Comparison of ENCODE assay signal across 8 cellular contexts in the genomic region with DNA sequence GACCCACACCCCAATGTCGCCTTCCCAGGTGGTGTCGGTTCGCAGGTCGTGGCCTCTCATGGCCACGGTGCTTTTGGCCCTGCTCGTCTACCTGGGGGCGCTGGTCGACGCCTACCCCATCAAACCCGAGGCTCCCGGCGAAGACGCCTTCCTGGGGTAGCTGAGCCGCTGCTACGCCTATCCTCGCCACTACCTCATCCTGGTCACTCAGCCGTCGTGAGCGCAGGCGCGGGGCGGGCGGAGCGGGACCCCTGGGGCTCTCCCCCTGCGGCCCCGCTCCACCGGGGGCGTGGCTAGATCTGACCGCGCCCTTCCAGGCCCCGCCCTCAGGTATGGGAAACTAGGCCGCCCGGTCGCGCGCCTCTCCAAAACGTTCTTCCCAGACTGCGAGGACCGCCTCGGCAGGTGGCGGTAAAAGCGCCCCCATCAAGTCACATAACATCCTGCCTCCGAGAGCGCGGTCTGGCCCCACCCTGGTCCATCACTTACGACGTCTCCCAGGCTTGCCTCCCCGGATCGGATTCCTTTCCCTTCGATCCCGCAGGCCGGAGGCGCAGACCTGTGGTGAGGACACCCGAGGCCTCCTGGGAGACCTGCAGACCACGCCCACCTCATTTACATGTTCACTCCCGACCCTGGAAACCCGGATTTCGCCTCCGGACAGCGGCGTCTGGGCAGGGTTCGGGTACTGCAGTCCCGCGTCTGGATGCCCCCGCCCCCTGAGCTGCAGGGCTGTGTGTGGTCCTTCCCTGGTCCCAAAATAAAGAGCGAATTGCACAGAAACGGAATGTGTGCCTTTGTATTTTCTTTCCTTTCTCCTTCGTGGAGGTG.
DNase-seq lines count a peak whose midpoint lies in the region; ATAC-seq and TF ChIP-seq lines count a peak whose summit lies in the region.

No MANE protein-coding gene starts in this region.

- H3K4me3 ChIP-seq in astrocyte of the spinal cord (ENCODE audit: low read depth, low read length) (peak overlapping the region; percentile 45), iPS-18c (ENCODE audit: insufficient read depth, low read depth, low read length) (peak overlapping the region; percentile 79), skeletal muscle satellite cell (ENCODE audit: low read length) (peak overlapping the region; percentile 64)

- TF ChIP-seq CTCF in astrocyte of the spinal cord (IDR thresholded peaks at IDR 0.05; ENCODE audit: low read depth, low read length) = no peak

- peak overlapping the region; percentile 91 for H3K4me2 ChIP-seq in skeletal muscle satellite cell (ENCODE audit: low read length)

- H3K4me1 ChIP-seq in skeletal muscle satellite cell (ENCODE audit: control insufficient read depth, insufficient read depth, low read length) = peaks cover 9% of the 10 kb centered on the region

- ATAC-seq in GM18870 (IDR thresholded peaks at IDR 0.05; ENCODE audit: unreplicated experiment) = no peak
- ATAC-seq in GM21515 (IDR thresholded peaks at IDR 0.05; ENCODE audit: unreplicated experiment) = no peak

- no peak overlapping the region for H3K9ac ChIP-seq in skeletal muscle satellite cell (ENCODE audit: low read depth, low read length)

- in situ Hi-C loops in astrocyte of the spinal cord (cut with HindIII; ENCODE audit: low sequenced_read_pairs) = no loop called here

- H3K9me3 ChIP-seq in iPS-18c (ENCODE audit: control insufficient read depth, insufficient read depth, low read length) (no peaks in the 10 kb centered on the region), skeletal muscle satellite cell (replicated peaks; ENCODE audit: low read length) (no peaks in the 10 kb centered on the region)

- DNase-seq in SIG-M5 treated with dmso at 0.1 percent for 504 hours (lab: John Stamatoyannopoulos, UW; ENCODE audit: unreplicated experiment) (peak; percentile 56), SIG-M5 (lab: John Stamatoyannopoulos, UW) (no peak), NCI-H460 (ENCODE audit: extremely low read depth, low read depth) (peak; percentile 69), astrocyte of the spinal cord (ENCODE audit: low read depth, low spot score) (peak; percentile 37)

- H3K27me3 ChIP-seq in skeletal muscle satellite cell (ENCODE audit: control insufficient read depth, insufficient read depth, low read length) = peaks cover 56% of the 10 kb centered on the region

- no peaks in the 10 kb centered on the region for H3K36me3 ChIP-seq in skeletal muscle satellite cell (ENCODE audit: insufficient read depth, low read length)
